In genomic region chr7:132207211-132207610, GRCh38 we compare ENCODE assay signal across 15 cellular contexts.
A peak's percentile ranks its signal among the peaks of the same experiment; 100 is the strongest.
DNase-seq lines count a peak whose midpoint lies in the region; ATAC-seq, FAIRE-seq and TF ChIP-seq lines count a peak whose summit lies in the region.
"Had no signal": no experiment of that assay in that cellular context is flagged by ENCODE, and none has a peak within 500 bp of the region (broad histone marks: within the 10 kb centered on the region; RNA-seq: fewer than 3 reads in every experiment).

No MANE protein-coding gene starts in this region.

- no peak overlapping the region for H2BK20ac ChIP-seq in H1 (ENCODE audit: low read length)

- H2BK5ac ChIP-seq in H1 (ENCODE audit: low read depth, low read length), result no peak overlapping the region

- no peak for TF ChIP-seq POLR2A in H1 (IDR thresholded peaks at IDR 0.05; ENCODE audit: control extremely low read depth in 1 of 2, low read depth in 2 of 2, low read length in 2 of 2)
- TF ChIP-seq POLR2A in stomach (IDR thresholded peaks at IDR 0.05), result no peak

- TF ChIP-seq CTCF in H1 (IDR thresholded peaks at IDR 0.05; ENCODE audit: control extremely low read depth in 1 of 3, insufficient read depth in 1 of 3, low read depth in 1 of 3, low read length in 3 of 3) (no peak), left ventricle myocardium inferior (IDR thresholded peaks at IDR 0.05; ENCODE audit: borderline replicate concordance) (no peak), psoas muscle (IDR thresholded peaks at IDR 0.05) (no peak), stomach (IDR thresholded peaks at IDR 0.05) (no peak)

- TF ChIP-seq EP300 in H1 (IDR thresholded peaks at IDR 0.05; ENCODE audit: borderline replicate concordance in 1 of 2, low read depth in 2 of 2, low read length in 2 of 2), result no peak
- TF ChIP-seq EP300 in stomach (IDR thresholded peaks at IDR 0.05), result no peak

- H3K27me3 ChIP-seq in H1 (replicated peaks in 1 of 4; ENCODE audit: control insufficient read depth in 3 of 4, extremely low read depth in 1 of 4, insufficient read depth in 3 of 4, low read length in 3 of 4) (no peaks in the 10 kb centered on the region), left ventricle myocardium inferior (ENCODE audit: low read depth) (no peaks in the 10 kb centered on the region), psoas muscle (ENCODE audit: insufficient read depth in 3 of 3, low read length in 2 of 3) (no peaks in the 10 kb centered on the region), stomach (no peaks in the 10 kb centered on the region)

- no peak overlapping the region for H4K91ac ChIP-seq in H1 (replicated peaks; ENCODE audit: insufficient read length, low read length)

- H2BK15ac ChIP-seq in H1 (ENCODE audit: low read length), result 0 out of 2 replicates have a peak overlapping the region, but pooled peaks have one; percentile 29

- H3K9me3 ChIP-seq in H1 (ENCODE audit: insufficient read depth in 2 of 2, low read depth in 1 of 2, low read length in 1 of 2) (no peaks in the 10 kb centered on the region), left ventricle myocardium inferior (replicated peaks) (no peaks in the 10 kb centered on the region), psoas muscle (no peaks in the 10 kb centered on the region), stomach (no peaks in the 10 kb centered on the region)

- H2BK120ac ChIP-seq in H1 (replicated peaks; ENCODE audit: low read depth, low read length), result no peak overlapping the region

- DNase-seq in NCI-H2227 (lab: John Stamatoyannopoulos, UW; ENCODE audit: unreplicated experiment) (peak; percentile 75), H1 (ENCODE audit: low read depth in 1 of 2, low spot score in 2 of 2) (no peak), left ventricle myocardium inferior (peak; percentile 46), psoas muscle (no peak), stomach (no peak), NCI-H2196 (lab: John Stamatoyannopoulos, UW; ENCODE audit: unreplicated experiment) (no peak)
- no peak for DNase-seq in effector CD8-positive, alpha-beta T cell (lab: John Stamatoyannopoulos, UW)
- DNase-seq: COR-L47, NCI-H1048, NCI-H1436 treated with DMSO at 0.1 percent for 48 hours, NCI-H2029 treated with DMSO at 0.1 percent for 48 hours had no signal

- ATAC-seq in psoas muscle, result peak; percentile 33 to 73 (median 57)

- no peak for FAIRE-seq in H1 (lab: Jason Lieb, UNC)
- FAIRE-seq: GM12892 had no signal

- no peak overlapping the region for H4K5ac ChIP-seq in H1 (ENCODE audit: insufficient read length, low read depth, low read length)

- no peaks in the 10 kb centered on the region for H3K79me2 ChIP-seq in H1 (ENCODE audit: control insufficient read depth in 1 of 2, insufficient read depth in 2 of 2, low read length in 2 of 2)

- CTCF ChIA-PET in H1 (lab: Charles Lee; ENCODE audit: partially characterized antibody), result interaction anchor here (0.9 to 1.7 kb wide), 6 partner anchors 13 to 44 kb away, joined by 3 to 4 read pairs (median 3); no protein-coding TSS in a partner anchor

- H3K36me3 ChIP-seq in H1 (ENCODE audit: control insufficient read depth in 2 of 4, insufficient read depth in 4 of 4, low read length in 3 of 4) (no peaks in the 10 kb centered on the region), left ventricle myocardium inferior (no peaks in the 10 kb centered on the region), psoas muscle (ENCODE audit: insufficient read depth in 1 of 2, low read depth in 1 of 2) (no peaks in the 10 kb centered on the region), stomach (peaks cover 0 to 6% (median 2%) of the 10 kb centered on the region in 4 donors)

- no peaks in the 10 kb centered on the region for H3K23me2 ChIP-seq in H1 (ENCODE audit: low read depth, low read length)

- H2BK12ac ChIP-seq in H1 (ENCODE audit: low read depth, low read length), result no peak overlapping the region

- intact Hi-C loops in left ventricle myocardium inferior (cut with micrococcal nuclease), result no loop called here
- intact Hi-C loops in psoas muscle (cut with DNase I), result no loop called here
- intact Hi-C loops in stomach (cut with DNase I; ENCODE audit: low total_unique reads), result no loop called here

- no peak overlapping the region for H3K14ac ChIP-seq in H1 (ENCODE audit: insufficient read length)

- 80% methylated on average over 9 of the region's 9 CpGs; no CpG with 5 or more reads in 1 of the 2 experiments for WGBS in H1 (ENCODE audit: extremely low coverage in 1 of 2, insufficient coverage in 1 of 2, insufficient read length in 1 of 2, insufficient replicate concordance in 2 of 2, low coverage in 1 of 2, low lambda C conversion rate in 2 of 2, missing lambda C conversion rate in 1 of 2), 2 experiments
- WGBS in psoas muscle, 3 donors, result 30 to 53% (median 36%) methylated on average over 9 of the region's 9 CpGs
- WGBS in stomach, 5 donors, result 71 to 94% (median 88%) methylated on average over 9 of the region's 9 CpGs

- H2AK5ac ChIP-seq in H1 (ENCODE audit: low read depth, low read length), result no peak overlapping the region

- no peak overlapping the region for H3K9ac ChIP-seq in H1 (replicated peaks in 1 of 4; ENCODE audit: extremely low read depth in 1 of 4, low read depth in 3 of 4, low read length in 3 of 4)
- H3K9ac ChIP-seq: KMS-11 had no signal

- H4K20me1 ChIP-seq in H1 (replicated peaks in 1 of 2; ENCODE audit: control insufficient read depth in 1 of 2, insufficient read depth in 2 of 2, low read length in 2 of 2), result no peaks in the 10 kb centered on the region

- TF ChIP-seq RAD21 in H1 (IDR thresholded peaks at IDR 0.05 in 1 of 2, conservative IDR thresholded peaks at IDR 0.05 in 1 of 2; ENCODE audit: low read depth in 2 of 2, low read length in 2 of 2), result no peak

- no peak overlapping the region for H3K56ac ChIP-seq in H1 (replicated peaks; ENCODE audit: insufficient read length, low read depth, low read length)

- H3K23ac ChIP-seq in H1 (ENCODE audit: insufficient read length), result no peak overlapping the region

- no peak overlapping the region for H3K4me2 ChIP-seq in H1 (ENCODE audit: insufficient read depth in 1 of 2, low read depth in 2 of 2, low read length in 2 of 2)
- H3K4me2 ChIP-seq: KMS-11 had no signal

- H3K4me1 ChIP-seq in H1 (replicated peaks in 1 of 4; ENCODE audit: control insufficient read depth in 3 of 4, insufficient read depth in 4 of 4, low read length in 3 of 4) (peaks cover 0 to 9% (median 2%) of the 10 kb centered on the region in 4 experiments; a peak in 2 of 7 replicates), left ventricle myocardium inferior (peaks cover 43% of the 10 kb centered on the region), psoas muscle (peaks cover 8% of the 10 kb centered on the region), stomach (no peaks in the 10 kb centered on the region)

- no peaks in the 10 kb centered on the region for H3K79me1 ChIP-seq in H1 (ENCODE audit: low read depth, low read length)

- no peak overlapping the region; the same call in 1 of the 2 replicates for H4K8ac ChIP-seq in H1 (ENCODE audit: extremely low read depth, insufficient read depth, low read length)

- no peak overlapping the region for H2AFZ ChIP-seq in H1 (ENCODE audit: low read length)

- no peak overlapping the region for H3K18ac ChIP-seq in H1 (ENCODE audit: extremely low read depth, low read length)

- no peak overlapping the region for H3K4ac ChIP-seq in H1 (replicated peaks; ENCODE audit: insufficient read length, low read depth, low read length)

- H3K4me3 ChIP-seq in H1 (ENCODE audit: extremely low read depth in 1 of 4, insufficient read depth in 2 of 4, low read depth in 3 of 4, low read length in 4 of 4) (no peak overlapping the region), left ventricle myocardium inferior (peak overlapping the region; percentile 7), psoas muscle (no peak overlapping the region), stomach (no peak overlapping the region)

- H3K27ac ChIP-seq in H1 (ENCODE audit: low read depth, low read length) (no peak overlapping the region), left ventricle myocardium inferior (replicated peaks) (peak overlapping the region; percentile 80), psoas muscle (no peak overlapping the region), stomach (no peak overlapping the region)
- H3K27ac ChIP-seq: C4-2B, KMS-11, RWPE1 had no signal

- POLR2A ChIA-PET in H1 (lab: Charles Lee; ENCODE audit: partially characterized antibody), result interaction anchor here (0.6 kb wide), 1 partner anchor 19 kb away, joined by 3 read pairs; no protein-coding TSS in a partner anchor

TF ChIP-seq in H1, 55 proteins besides CTCF, POLR2A, EP300 and RAD21:
- TF ChIP-seq YY1 (IDR thresholded peaks at IDR 0.05; ENCODE audit: low read depth, low read length) (no peak), RXRA (IDR thresholded peaks at IDR 0.05; ENCODE audit: insufficient read depth, low read depth, low read length) (no peak), HDAC2 (IDR thresholded peaks at IDR 0.05; ENCODE audit: borderline replicate concordance in 1 of 2, low read depth in 2 of 2, low read length in 2 of 2) (no peak), EGR1 (IDR thresholded peaks at IDR 0.05; ENCODE audit: borderline replicate concordance, low read depth, low read length) (no peak), CHD2 (IDR thresholded peaks at IDR 0.05; ENCODE audit: low read length) (no peak), POU5F1 (IDR thresholded peaks at IDR 0.05; ENCODE audit: low read depth, low read length) (no peak), E2F6 (IDR thresholded peaks at IDR 0.05) (no peak), KDM4A (IDR thresholded peaks at IDR 0.05; ENCODE audit: low read depth, low read length, severe bottlenecking) (no peak), SP1 (IDR thresholded peaks at IDR 0.05; ENCODE audit: low read depth, low read length) (no peak), ATF3 (IDR thresholded peaks at IDR 0.05; ENCODE audit: insufficient read depth, low read depth, low read length) (no peak), KDM5A (IDR thresholded peaks at IDR 0.05; ENCODE audit: low read length) (no peak), GABPA (IDR thresholded peaks at IDR 0.05; ENCODE audit: borderline replicate concordance, insufficient read depth, low read length) (no peak)

Comparison
In these comparisons a context has a peak if more than half of its experiments do, and no peak if none do; other contexts are left out.
1. DNase-seq: peak in NCI-H2227 (single experiment) and left ventricle myocardium inferior (single experiment); none in H1 (0 of 2), psoas muscle (0 of 2), effector CD8-positive, alpha-beta T cell (single experiment), stomach (single experiment) and NCI-H2196 (single experiment).